In genomic region chr16:58733248-58733670, GRCh38 we compare ENCODE assay signal across 8 cellular contexts.
DNase-seq lines count a peak whose midpoint lies in the region; ATAC-seq and TF ChIP-seq lines count a peak whose summit lies in the region.

No MANE protein-coding gene starts in this region.

- H3K4me1 ChIP-seq in neuron (ENCODE audit: insufficient read depth, low read length) = peaks cover 12% of the 10 kb centered on the region

- H3K9me3 ChIP-seq in neuron (ENCODE audit: low read length) = no peaks in the 10 kb centered on the region

- H3K36me3 ChIP-seq in neuron (ENCODE audit: insufficient read depth, low read length) = peaks cover 4% of the 10 kb centered on the region

- no peak for TF ChIP-seq CTCF in fibroblast of pulmonary artery (IDR thresholded peaks at IDR 0.05; ENCODE audit: low read length, missing control alignments)

- H3K27me3 ChIP-seq in neuron (ENCODE audit: insufficient read depth, low read length) = no peaks in the 10 kb centered on the region

- ATAC-seq in GM19351 (IDR thresholded peaks at IDR 0.05; ENCODE audit: unreplicated experiment) (no peak), HG03095 (IDR thresholded peaks at IDR 0.05; ENCODE audit: unreplicated experiment) (no peak)

- H2AFZ ChIP-seq in neuron (ENCODE audit: low read depth, low read length) = peak overlapping the region; percentile 52

- peak; percentile 25 for DNase-seq in DMS53 (lab: John Stamatoyannopoulos, UW)
- DNase-seq in DMS53 treated with DMSO at 0.1 percent for 48 hours (lab: John Stamatoyannopoulos, UW; ENCODE audit: unreplicated experiment) = no peak
- peak; percentile 6 for DNase-seq in SW480 (ENCODE audit: low spot score)
- peak; percentile 26 for DNase-seq in fibroblast of pulmonary artery (ENCODE audit: low read depth)
- DNase-seq in activated effector memory CD4-positive, alpha-beta T cell treated with Interleukin-2 at 50 U/mL for 16 hours = no peak

- H3K4me3 ChIP-seq in fibroblast of pulmonary artery (replicated peaks; ENCODE audit: low read depth, low read length) (peak overlapping the region; percentile 88), neuron (ENCODE audit: low read length) (peak overlapping the region; percentile 68)

Comparison
In these comparisons a context has a peak if more than half of its experiments do, and no peak if none do; other contexts are left out.
1. DNase-seq: peak in DMS53 (single experiment), SW480 (single experiment) and fibroblast of pulmonary artery (single experiment); none in DMS53 treated with DMSO at 0.1 percent for 48 hours (single experiment) and activated effector memory CD4-positive, alpha-beta T cell treated with Interleukin-2 at 50 U/mL for 16 hours (single experiment).